In genomic region chr4:95017690-95018089, GRCh38 we compare ENCODE assay signal across 21 cellular contexts.
"Had no signal": no experiment of that assay in that cellular context is flagged by ENCODE, and none has a peak within 500 bp of the region (broad histone marks: within the 10 kb centered on the region; RNA-seq: fewer than 3 reads in every experiment).

No MANE protein-coding gene starts in this region.

- FAIRE-seq: HTR-8/SVneo had no signal

- H3K27me3 Mint-ChIP-seq: T-cell had no signal

- H3K27ac ChIP-seq: HL-60, RWPE1 had no signal

- H3K4me3 Mint-ChIP-seq: T-cell had no signal

- H3K36me3 Mint-ChIP-seq: T-cell had no signal

- DNase-seq: KBM-7, NCI-H1092, NCI-H1105 treated with DMSO at 0.1 percent for 48 hours, NCI-H1417 treated with DMSO at 0.1 percent for 48 hours, NCI-H146, NCI-H1694 treated with DMSO at 0.1 percent for 48 hours, NCI-H1930, NCI-H2081, NCI-H2107, NCI-H2227 treated with DMSO at 0.1 percent for 48 hours, NCI-H524, NCI-H526 treated with DMSO at 0.1 percent for 48 hours, NCI-H748 treated with DMSO at 0.1 percent for 48 hours, SHP77, SK-N-SH, SW 1271, T-cell had no signal

- H3K9ac ChIP-seq: SK-N-SH had no signal

- H3K27ac Mint-ChIP-seq: T-cell had no signal

- H3K9me3 Mint-ChIP-seq: T-cell had no signal

- H3K9me3 ChIP-seq: SK-N-SH had no signal

- H3K4me2 ChIP-seq: SK-N-SH had no signal

- ATAC-seq: Panc1, T-cell had no signal
